8 cellular contexts compared by ENCODE assay signal in genomic region chr11:107457205-107457557, GRCh38. TPM values are rescaled to one million over a fixed set of nuclear protein-coding genes. Genes with fewer than 3 reads are reported as not detected.
DNase-seq lines count a peak whose midpoint lies in the region; ATAC-seq, FAIRE-seq and TF ChIP-seq lines count a peak whose summit lies in the region.

No MANE protein-coding gene starts in this region.

- FAIRE-seq in small intestine (lab: Jason Lieb, UNC): no peak
- no peak for FAIRE-seq in GM19239 (lab: Jason Lieb, UNC)

- H3K36me3 Mint-ChIP-seq in activated naive CD4-positive, alpha-beta T cell treated with anti-CD3 and anti-CD28 coated beads, Interleukin-2, amount 50 U/mL, for 72 hours: peaks cover 12 to 15% of the 10 kb centered on the region in 2 donors

- H3K4me3 ChIP-seq in GM12865 (ENCODE audit: low read depth, low read length): peak overlapping the region; percentile 94
- peak overlapping the region; percentile 92 for H3K4me3 ChIP-seq in HUES6 (ENCODE audit: low read depth, low read length)
- peak overlapping the region; percentile 100 for H3K4me3 ChIP-seq in iPS DF 6.9 (ENCODE audit: low read length)
- H3K4me3 ChIP-seq in small intestine (ENCODE audit: low read depth in 1 of 2, low read length in 2 of 2): peak overlapping the region; percentile 49 to 62

- ATAC-seq in GM21529 (IDR thresholded peaks at IDR 0.05; ENCODE audit: unreplicated experiment): peak; percentile 48
- peak; percentile 45 to 58 for ATAC-seq in activated naive CD4-positive, alpha-beta T cell treated with anti-CD3 and anti-CD28 coated beads, Interleukin-2, amount 50 U/mL, for 72 hours

- peak; percentile 49 for DNase-seq in GM12865 (ENCODE audit: low read depth)
- no peak for DNase-seq in activated naive CD4-positive, alpha-beta T cell treated with anti-CD3 and anti-CD28 coated beads, Interleukin-2, amount 50 U/mL, for 72 hours (ENCODE audit: low spot score in 2 of 2)
- no peak for DNase-seq in iPS DF 6.9 (ENCODE audit: low read depth, low spot score)
- DNase-seq in small intestine: no peak
- no peak for DNase-seq in GM19239 (ENCODE audit: insufficient read length, low spot score)
- DNase-seq in NCI-H1417 (lab: John Stamatoyannopoulos, UW): no peak

- H3K9ac ChIP-seq in HUES6 (ENCODE audit: low read length): peak overlapping the region; percentile 76

- no CpG with 5 or more reads among the region's 6 CpGs for WGBS in iPS DF 6.9 (ENCODE audit: insufficient coverage, insufficient read length)
- WGBS in small intestine, 3 donors: 0 to 1% (median 1%) methylated on average over 6 of the region's 6 CpGs

- peak overlapping the region; percentile 92 to 93 for H3K27ac Mint-ChIP-seq in activated naive CD4-positive, alpha-beta T cell treated with anti-CD3 and anti-CD28 coated beads, Interleukin-2, amount 50 U/mL, for 72 hours

- no peaks in the 10 kb centered on the region for H3K4me1 ChIP-seq in HUES6 (ENCODE audit: control insufficient read depth, insufficient read depth, low read length)
- H3K4me1 ChIP-seq in iPS DF 6.9 (ENCODE audit: control insufficient read depth, insufficient read depth, low read length): no peaks in the 10 kb centered on the region
- H3K4me1 ChIP-seq in small intestine (ENCODE audit: control insufficient read depth in 2 of 2, insufficient read depth in 1 of 2, low read depth in 1 of 2, low read length in 1 of 2): peaks cover 0 to 4% of the 10 kb centered on the region in 2 donors

- no peaks in the 10 kb centered on the region for H3K9me3 ChIP-seq in HUES6 (ENCODE audit: control insufficient read depth, insufficient read depth, low read depth, low read length)
- H3K9me3 ChIP-seq in iPS DF 6.9 (ENCODE audit: control insufficient read depth, insufficient read depth, low read length): no peaks in the 10 kb centered on the region
- no peaks in the 10 kb centered on the region for H3K9me3 ChIP-seq in small intestine (ENCODE audit: control insufficient read depth, low read depth)

- H3K27me3 ChIP-seq in HUES6 (ENCODE audit: control insufficient read depth, insufficient read depth, low read length) (no peaks in the 10 kb centered on the region), iPS DF 6.9 (ENCODE audit: control insufficient read depth, insufficient read depth, low read length) (no peaks in the 10 kb centered on the region), small intestine (ENCODE audit: control insufficient read depth in 2 of 2, insufficient read depth in 2 of 2, low read length in 2 of 2) (no peaks in the 10 kb centered on the region)

- H3K27ac ChIP-seq in HUES6 (ENCODE audit: low read depth, low read length) (peak overlapping the region; percentile 47; the same call in 1 of the 2 replicates), iPS DF 6.9 (ENCODE audit: low read length) (no peak overlapping the region), small intestine (ENCODE audit: low read depth in 1 of 2, low read length in 1 of 2) (peak overlapping the region in 1 of 2 donors; percentile 61)

- no peaks in the 10 kb centered on the region for H3K9me3 Mint-ChIP-seq in activated naive CD4-positive, alpha-beta T cell treated with anti-CD3 and anti-CD28 coated beads, Interleukin-2, amount 50 U/mL, for 72 hours

- TF ChIP-seq CTCF in GM12865 (IDR thresholded peaks at IDR 0.05; ENCODE audit: insufficient read depth, low read depth, low read length, missing control alignments): no peak

- peaks cover 15% of the 10 kb centered on the region for H3K36me3 ChIP-seq in HUES6 (ENCODE audit: control insufficient read depth, insufficient read depth, low read length)
- 0 out of 2 replicates have a peak, but pooled peaks cover 3% of the 10 kb centered on the region for H3K36me3 ChIP-seq in iPS DF 6.9 (ENCODE audit: control insufficient read depth, insufficient read depth, low read length)
- peaks cover 4% of the 10 kb centered on the region in 2 donors for H3K36me3 ChIP-seq in small intestine (ENCODE audit: control insufficient read depth in 2 of 2, insufficient read depth in 2 of 2, low read length in 2 of 2)

RNA-seq across cellular contexts. Expression of gene CWF19L2, which starts 0.4 kb away (rescaled TPM):
- 10 to 100 TPM; 14.7 to 16.3 TPM for total RNA-seq in activated naive CD4-positive, alpha-beta T cell treated with anti-CD3 and anti-CD28 coated beads, Interleukin-2, amount 50 U/mL, for 72 hours
- 10 to 100 TPM in 2 of 3 donors, 1 to 10 TPM in 1; 5.2 to 27.0 (median 13.6) TPM for polyA plus RNA-seq in small intestine
